ENCODE assay signal across 8 cellular contexts in the genomic region with DNA sequence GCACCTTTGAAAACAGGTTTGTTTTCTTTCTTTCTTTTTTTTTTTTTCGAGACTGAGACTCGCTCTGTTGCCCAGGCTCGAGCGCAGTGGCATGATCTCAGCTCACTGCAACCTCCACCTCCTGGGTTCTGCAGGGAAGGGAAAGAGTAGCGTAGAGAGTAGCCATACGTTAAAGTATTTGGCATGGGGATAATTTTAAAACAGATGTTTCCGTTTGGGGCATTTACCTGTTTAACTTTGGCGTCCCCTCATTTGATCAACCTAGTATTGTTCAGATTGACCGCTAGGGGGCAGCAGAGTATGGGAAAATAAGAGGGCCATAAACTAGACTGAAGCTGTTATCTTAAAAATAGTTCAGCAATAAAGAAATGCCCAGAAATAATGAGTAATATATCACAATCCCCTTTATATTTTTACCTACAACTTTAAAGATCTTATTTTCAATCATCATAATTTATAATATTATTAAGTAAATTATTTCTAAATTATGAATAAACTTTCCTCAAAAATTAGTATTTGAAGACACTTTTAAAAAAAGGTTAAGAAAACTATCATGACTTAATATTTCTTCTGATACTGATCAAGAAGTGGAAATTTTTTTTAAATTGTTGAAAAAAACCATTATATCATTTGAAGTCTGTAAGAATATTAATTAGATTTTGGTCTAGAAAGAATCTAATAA. TPM values are rescaled to one million over a fixed set of nuclear protein-coding genes. Genes with fewer than 3 reads are reported as not detected.
DNase-seq lines count a peak whose midpoint lies in the region; ATAC-seq, FAIRE-seq and TF ChIP-seq lines count a peak whose summit lies in the region.

No MANE protein-coding gene starts in this region.

- 3 to 4% methylated on average over 9 of the region's 9 CpGs for WGBS in pancreas, 2 donors

- peak; percentile 80 to 89 (median 84) for TF ChIP-seq CTCF in pancreas (IDR thresholded peaks at IDR 0.05)

- H3K27me3 ChIP-seq in pancreas: peaks cover 0 to 7% (median 0%) of the 10 kb centered on the region in 4 donors

- no peak overlapping the region for H3K27ac ChIP-seq in pancreas

- no peaks in the 10 kb centered on the region for H3K4me1 ChIP-seq in pancreas

- intact Hi-C loops in pancreas (cut with DNase I): loop anchor here in 1 of 3 donors (10.0 kb wide), 1 partner anchor 244 kb away; no protein-coding TSS in a partner anchor

- FAIRE-seq in frontal cortex (lab: Jason Lieb, UNC): peak; percentile 99
- FAIRE-seq in pancreas (lab: Jason Lieb, UNC): peak; percentile 92

- no peaks in the 10 kb centered on the region for H3K9me3 ChIP-seq in pancreas

- H3K36me3 ChIP-seq in pancreas: no peaks in the 10 kb centered on the region

- peak; percentile 22 for DNase-seq in DMS 273 treated with DMSO at 0.1 percent for 48 hours (lab: John Stamatoyannopoulos, UW)
- DNase-seq in Jurkat, Clone E6-1 (ENCODE audit: low read depth, low spot score): peak; percentile 60
- peak; percentile 57 for DNase-seq in RPMI7951 (ENCODE audit: low read depth)
- DNase-seq in activated effector memory CD4-positive, alpha-beta T cell treated with Interleukin-2 at 50 U/mL for 16 hours: peak; percentile 15
- DNase-seq in frontal cortex (ENCODE audit: low spot score in 2 of 2): peak in 1 of 2 donors; percentile 18
- peak in 4 of 6 donors; percentile 45 to 68 (median 56) for DNase-seq in pancreas
- DNase-seq in ureter (ENCODE audit: low spot score): peak; percentile 67

- no peak overlapping the region for H3K4me3 ChIP-seq in Jurkat, Clone E6-1 (ENCODE audit: low read length)
- peak overlapping the region in 1 of 4 donors; percentile 24 for H3K4me3 ChIP-seq in pancreas

- ATAC-seq in GM21528 (IDR thresholded peaks at IDR 0.05; ENCODE audit: low FRiP score, unreplicated experiment) (peak; percentile 89), pancreas (peak; percentile 85 to 94 (median 92))

RNA-seq across cellular contexts. Expression of a gene that starts 7.6 kb away (rescaled TPM):
- not detected for polyA plus RNA-seq in Jurkat, Clone E6-1 (2012; ENCODE audit: insufficient read depth, insufficient read length)
- not detected in 2 replicates for total RNA-seq in RPMI7951 (2014; rRNA removed; shearing (Covaris generic))
- total RNA-seq in frontal cortex (0.41 TPM), pancreas (not detected), ureter (not detected)
- not detected for polyA plus RNA-seq in pancreas

RNA-seq across cellular contexts. Expression of a gene that starts 17.5 kb away (rescaled TPM):
- 28.9 TPM for polyA plus RNA-seq in Jurkat, Clone E6-1 (2012; ENCODE audit: insufficient read depth, insufficient read length)
- total RNA-seq in RPMI7951 (2014; rRNA removed; shearing (Covaris generic)): 24.3 and 27.2 TPM in 2 replicates
- total RNA-seq in frontal cortex: 82.7 TPM
- 10 to 100 TPM; 12.2 to 33.0 (median 15.7) TPM for total RNA-seq in pancreas
- 1 to 10 TPM; 5.1 to 7.8 TPM for polyA plus RNA-seq in pancreas
- 71.6 TPM for total RNA-seq in ureter

RNA-seq across cellular contexts. Expression of a gene that starts 22.0 kb away (rescaled TPM):
- polyA plus RNA-seq in Jurkat, Clone E6-1 (2012; ENCODE audit: insufficient read depth, insufficient read length): not detected
- total RNA-seq in RPMI7951 (2014; rRNA removed; shearing (Covaris generic)): not detected in 2 replicates
- total RNA-seq in frontal cortex: not detected
- not detected for total RNA-seq in pancreas
- not detected for polyA plus RNA-seq in pancreas
- total RNA-seq in ureter: not detected

RNA-seq across cellular contexts. Expression of a gene that starts 39.7 kb away (rescaled TPM):
- not detected for polyA plus RNA-seq in Jurkat, Clone E6-1 (2012; ENCODE audit: insufficient read depth, insufficient read length)
- total RNA-seq in RPMI7951 (2014; rRNA removed; shearing (Covaris generic)): not detected in 2 replicates
- total RNA-seq in frontal cortex (not detected), pancreas (not detected), ureter (not detected)
- polyA plus RNA-seq in pancreas: not detected

RNA-seq across cellular contexts. Expression of a gene that starts 59.1 kb away (rescaled TPM):
- not detected for polyA plus RNA-seq in Jurkat, Clone E6-1 (2012; ENCODE audit: insufficient read depth, insufficient read length)
- total RNA-seq in RPMI7951 (2014; rRNA removed; shearing (Covaris generic)): not detected in 2 replicates
- not detected for total RNA-seq in frontal cortex
- not detected for total RNA-seq in pancreas
- not detected for polyA plus RNA-seq in pancreas
- total RNA-seq in ureter: not detected
